In genomic region chr5:148830220-148830619, GRCh38 we compare ENCODE assay signal across 15 cellular contexts. TPM values are rescaled to one million over a fixed set of nuclear protein-coding genes. Genes with fewer than 3 reads are reported as not detected.
DNase-seq lines count a peak whose midpoint lies in the region; ATAC-seq and TF ChIP-seq lines count a peak whose summit lies in the region.
"Had no signal": no experiment of that assay in that cellular context is flagged by ENCODE, and none has a peak within 500 bp of the region (broad histone marks: within the 10 kb centered on the region; RNA-seq: fewer than 3 reads in every experiment).

No MANE protein-coding gene starts in this region.

- H3K27me3 ChIP-seq in osteoblast (ENCODE audit: insufficient read depth, low read length), result no peaks in the 10 kb centered on the region

- no peaks in the 10 kb centered on the region for H3K36me3 ChIP-seq in osteoblast (ENCODE audit: insufficient read depth, low read length)

- no peak for ATAC-seq in activated CD4-positive, alpha-beta T cell treated with anti-CD3 and anti-CD28 coated beads for 36 hours
- ATAC-seq: K562 had no signal

- H3K4me2 ChIP-seq in osteoblast (ENCODE audit: insufficient read depth, low read length), result peak overlapping the region; percentile 91

- CTCF ChIA-PET in activated CD4-positive, alpha-beta T cell treated with anti-CD3 and anti-CD28 coated beads for 36 hours (lab: Charles Lee), result interaction anchor here (0.5 to 2.2 kb wide), 3 partner anchors 9 to 539 kb away, joined by 3 to 7 read pairs (median 3); no protein-coding TSS in a partner anchor

- intact Hi-C loops in activated CD4-positive, alpha-beta T cell treated with anti-CD3 and anti-CD28 coated beads for 36 hours (cut with DNase I, micrococcal nuclease), result no loop called here

- H3K9me3 Mint-ChIP-seq in activated CD4-positive, alpha-beta T cell treated with anti-CD3 and anti-CD28 coated beads for 36 hours (ENCODE audit: low read depth), result no peaks in the 10 kb centered on the region

- H3K27ac Mint-ChIP-seq in activated CD4-positive, alpha-beta T cell treated with anti-CD3 and anti-CD28 coated beads for 36 hours, result no peak overlapping the region

- H3K4me1 Mint-ChIP-seq in activated CD4-positive, alpha-beta T cell treated with anti-CD3 and anti-CD28 coated beads for 36 hours, result peaks cover 22% of the 10 kb centered on the region

- TF ChIP-seq CTCF in C4-2B (conservative IDR thresholded peaks at IDR 0.05), result no peak
- no peak for TF ChIP-seq CTCF in NB4 (IDR thresholded peaks at IDR 0.05; ENCODE audit: low read depth, low read length)
- no peak for TF ChIP-seq CTCF in epithelial cell of esophagus (IDR thresholded peaks at IDR 0.05; ENCODE audit: insufficient read depth, low read depth, low read length, missing control alignments)
- TF ChIP-seq CTCF in osteoblast (IDR thresholded peaks at IDR 0.05; ENCODE audit: extremely low read depth, low read depth, low read length), result no peak
- no peak for TF ChIP-seq CTCF in GM13977 (IDR thresholded peaks at IDR 0.05; ENCODE audit: extremely low read depth, insufficient read depth, missing control alignments)

- POLR2A ChIA-PET in activated CD4-positive, alpha-beta T cell treated with anti-CD3 and anti-CD28 coated beads for 36 hours (lab: Charles Lee), result no interaction called here

- no peaks in the 10 kb centered on the region for H3K36me3 Mint-ChIP-seq in activated CD4-positive, alpha-beta T cell treated with anti-CD3 and anti-CD28 coated beads for 36 hours (ENCODE audit: low read depth)

- peaks cover 72% of the 10 kb centered on the region for H3K79me2 ChIP-seq in osteoblast (ENCODE audit: insufficient read depth, low read length)

- no peak overlapping the region for H2AFZ ChIP-seq in osteoblast (ENCODE audit: low read length)

- no peak for DNase-seq in NB4 (ENCODE audit: low read depth)
- DNase-seq in epithelial cell of esophagus (ENCODE audit: low read depth), result peak; percentile 32
- DNase-seq in osteoblast (ENCODE audit: insufficient read length, low spot score, missing footprints), result no peak
- no peak for DNase-seq in activated CD4-positive, alpha-beta T cell treated with anti-CD3 and anti-CD28 coated beads for 36 hours
- no peak for DNase-seq in GM13977 (ENCODE audit: low spot score)
- DNase-seq in NCI-H1105 treated with DMSO at 0.1 percent for 48 hours (lab: John Stamatoyannopoulos, UW), result no peak
- DNase-seq in SW480 (ENCODE audit: low spot score), result no peak
- DNase-seq: amygdala, GDM1, hypothalamus, midbrain, NCI-H2081, T1000 had no signal

- in situ Hi-C loops in GM13977 (cut with MboI; ENCODE audit: low pct_unique_long_range_greater_than_20kb, low sequenced_read_pairs, unreplicated experiment), result no loop called here

- peak overlapping the region; percentile 49 for H3K27ac ChIP-seq in C4-2B
- H3K27ac ChIP-seq in osteoblast (ENCODE audit: low read depth, low read length), result no peak overlapping the region

- H3K9me3 ChIP-seq in osteoblast (ENCODE audit: low read depth, low read length), result no peaks in the 10 kb centered on the region

- no peaks in the 10 kb centered on the region for H4K20me1 ChIP-seq in osteoblast (ENCODE audit: insufficient read depth, low read length)

- H3K4me3 Mint-ChIP-seq in activated CD4-positive, alpha-beta T cell treated with anti-CD3 and anti-CD28 coated beads for 36 hours, result no peak overlapping the region

- H3K27me3 Mint-ChIP-seq in activated CD4-positive, alpha-beta T cell treated with anti-CD3 and anti-CD28 coated beads for 36 hours, result peaks cover 25% of the 10 kb centered on the region

- no peak for TF ChIP-seq POLR2A in NB4 (IDR thresholded peaks at IDR 0.05; ENCODE audit: extremely low read depth, insufficient read length)

- H3K4me1 ChIP-seq in osteoblast (ENCODE audit: insufficient read depth, low read length), result peaks cover 28% of the 10 kb centered on the region

- H3K4me3 ChIP-seq in NB4 (ENCODE audit: low read depth, low read length) (peak overlapping the region; percentile 90), epithelial cell of esophagus (ENCODE audit: low read length) (peak overlapping the region; percentile 99), osteoblast (ENCODE audit: insufficient read depth, low read length) (no peak overlapping the region)
- H3K4me3 ChIP-seq: K562 had no signal

RNA-seq across cellular contexts. Expression of gene ADRB2, which starts 3.8 kb away (rescaled TPM):
- total RNA-seq in osteoblast, result under 0.01 and 0.29 TPM in 2 replicates
- under 1 TPM in 1 of 2 experiments, not detected in 1; 0.09 TPM for total RNA-seq in activated CD4-positive, alpha-beta T cell treated with anti-CD3 and anti-CD28 coated beads for 36 hours
